Comparison of ENCODE assay signal across 29 cellular contexts in genomic region chr15:52808441-52808840, GRCh38. TPM values are rescaled to one million over a fixed set of nuclear protein-coding genes. Genes with fewer than 3 reads are reported as not detected.
"Had no signal": no experiment of that assay in that cellular context is flagged by ENCODE, and none has a peak within 500 bp of the region (broad histone marks: within the 10 kb centered on the region; RNA-seq: fewer than 3 reads in every experiment).

No MANE protein-coding gene starts in this region.

- FAIRE-seq: endometrium, frontal cortex, keratinocyte, small intestine had no signal

- H3K27ac Mint-ChIP-seq: effector memory CD8-positive, alpha-beta T cell; natural killer cell; stimulated activated naive CD8-positive, alpha-beta T cell treated with anti-CD3 and anti-CD28 coated beads, Interleukin-15, amount 100 ng/mL, for 72 hours had no signal

- ATAC-seq: effector memory CD8-positive, alpha-beta T cell; lower lobe of right lung; natural killer cell; psoas muscle; stimulated activated naive CD8-positive, alpha-beta T cell treated with anti-CD3 and anti-CD28 coated beads, Interleukin-15, amount 100 ng/mL, for 72 hours; upper lobe of right lung had no signal

- H3K9me3 ChIP-seq: esophagus squamous epithelium, lower lobe of right lung, ovary, psoas muscle, sigmoid colon, suprapubic skin, transverse colon, upper lobe of right lung, uterus had no signal

- H3K9me3 Mint-ChIP-seq: effector memory CD8-positive, alpha-beta T cell; natural killer cell; stimulated activated naive CD8-positive, alpha-beta T cell treated with anti-CD3 and anti-CD28 coated beads, Interleukin-15, amount 100 ng/mL, for 72 hours had no signal

- H3K27me3 ChIP-seq: ovary had no signal

- H3K27ac ChIP-seq: esophagus squamous epithelium, lower lobe of right lung, ovary, psoas muscle, sigmoid colon, suprapubic skin, transverse colon, upper lobe of right lung, uterus had no signal

- H3K36me3 ChIP-seq: esophagus squamous epithelium, lower lobe of right lung, ovary, sigmoid colon, suprapubic skin, transverse colon, upper lobe of right lung, uterus had no signal

- H3K36me3 Mint-ChIP-seq: natural killer cell had no signal

- H3K4me3 ChIP-seq: esophagus squamous epithelium, lower lobe of right lung, ovary, psoas muscle, sigmoid colon, suprapubic skin, transverse colon, upper lobe of right lung, uterus had no signal

- DNase-seq: cortex of kidney; effector memory CD8-positive, alpha-beta T cell; erythroblast; esophagus squamous epithelium; left ventricle myocardium superior; lower lobe of right lung; natural killer cell; occipital lobe; ovary; posterior cingulate gyrus; psoas muscle; right cardiac atrium; sigmoid colon; small intestine; stimulated activated CD4-positive, alpha-beta T cell treated with anti-CD3 and anti-CD28 coated beads, Interleukin-15, amount 100 ng/mL, for 24 hours; stimulated activated CD4-positive, alpha-beta T cell treated with anti-CD3 and anti-CD28 coated beads, Interleukin-2, amount 100 ng/mL, for 48 hours; stimulated activated CD8-positive, alpha-beta memory T cell treated with anti-CD3 and anti-CD28 coated beads, Interleukin-4, amount 100 ng/mL, for 48 hours; stimulated activated naive CD4-positive, alpha-beta T cell; stimulated activated naive CD8-positive, alpha-beta T cell treated with anti-CD3 and anti-CD28 coated beads, Interleukin-15, amount 100 ng/mL, for 72 hours; transverse colon; upper lobe of right lung; uterus had no signal

- H3K4me3 Mint-ChIP-seq: effector memory CD8-positive, alpha-beta T cell; natural killer cell; stimulated activated naive CD8-positive, alpha-beta T cell treated with anti-CD3 and anti-CD28 coated beads, Interleukin-15, amount 100 ng/mL, for 72 hours had no signal

RNA-seq across cellular contexts. Expression of gene ONECUT1, which starts 18.3 kb away (rescaled TPM):
- total RNA-seq: dermis microvascular lymphatic vessel endothelial cell, esophagus squamous epithelium, fibroblast of villous mesenchyme, frontal cortex, left ventricle myocardium superior, lower lobe of right lung, mesenteric fat pad, natural killer cell, occipital lobe, psoas muscle, upper lobe of right lung, uterus had no signal
- polyA plus RNA-seq: keratinocyte, ovary, psoas muscle, sigmoid colon, small intestine had no signal
